8 cellular contexts compared by ENCODE assay signal in the genomic region with DNA sequence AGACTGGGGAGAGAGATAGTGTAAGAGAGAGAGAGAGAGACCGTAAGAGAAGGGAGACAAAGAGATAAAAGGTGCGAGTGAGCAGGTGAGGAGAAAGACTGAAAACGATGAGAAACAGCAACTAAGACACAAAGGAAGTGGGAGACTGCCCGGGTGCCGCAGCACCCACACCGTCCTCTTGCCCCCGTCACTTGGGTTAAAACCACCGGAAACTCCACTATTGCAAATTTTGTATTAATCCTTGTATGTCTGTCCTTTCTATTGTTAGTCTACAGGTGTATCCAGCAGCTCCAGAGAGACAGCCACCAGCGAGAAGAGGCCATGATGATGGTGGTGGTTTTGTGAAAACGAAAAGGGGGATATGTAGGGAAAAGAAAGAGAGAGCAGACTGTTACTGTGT.
DNase-seq lines count a peak whose midpoint lies in the region; ATAC-seq lines count a peak whose summit lies in the region.
"Not testable (repeated sequence)": the region's sequence is repeated elsewhere in the genome, so short reads cannot be mapped to it uniquely, and the experiment has no call there.

No MANE protein-coding gene starts in this region.

- DNase-seq in CD4-positive, alpha-beta memory T cell, result peak; percentile 31 to 59 (median 57)
- peak; percentile 60 for DNase-seq in activated CD4-positive, alpha-beta T cell treated with anti-CD3 and anti-CD28 coated beads, Interleukin-2, amount 10 ng/mL, durations not matched to agents 24 days and 14 days
- DNase-seq in activated CD8-positive, alpha-beta memory T cell treated with anti-CD3 and anti-CD28 coated beads, Interleukin-2, amount 10 ng/mL, durations not matched to agents 7 days and 5 days, result peak; percentile 50
- DNase-seq in activated effector memory CD4-positive, alpha-beta T cell treated with Interleukin-2 at 50 U/mL for 16 hours, result peak; percentile 14
- not testable (repeated sequence) for DNase-seq in activated naive CD8-positive, alpha-beta T cell treated with anti-CD3 and anti-CD28 coated beads, Interleukin-2, amount 10 ng/mL, durations not matched to agents 7 days and 5 days; memory B cell (ENCODE audit: low spot score in 2 of 2)
- DNase-seq in stimulated activated naive CD8-positive, alpha-beta T cell treated with anti-CD3 and anti-CD28 coated beads, Interleukin-15, Interleukin-2, amounts not matched to agents 100 U/mL and 50 U/mL, for 24 hours, result peak; percentile 4

- not testable (repeated sequence) for H3K4me1 ChIP-seq in CD4-positive, alpha-beta memory T cell (ENCODE audit: insufficient read depth, low read length)

- intact Hi-C loops in CD4-positive, alpha-beta memory T cell (cut with micrococcal nuclease); activated CD4-positive, alpha-beta T cell treated with anti-CD3 and anti-CD28 coated beads, Interleukin-2, amount 10 ng/mL, durations not matched to agents 24 days and 14 days (cut with micrococcal nuclease): not testable (repeated sequence)

- H3K27me3 Mint-ChIP-seq in CD4-positive, alpha-beta memory T cell; T-helper 1 cell treated with Interleukin-12 subunit alpha and Interleukin-12 subunit beta and Interleukin-4 antibody, amounts not matched to agents 30 μg/mL and 1 μg/mL, for 36 hours (ENCODE audit: low read depth); activated CD4-positive, alpha-beta T cell treated with anti-CD3 and anti-CD28 coated beads, Interleukin-2, amount 10 ng/mL, durations not matched to agents 24 days and 14 days; memory B cell: not testable (repeated sequence)
- H3K27me3 Mint-ChIP-seq in activated CD8-positive, alpha-beta memory T cell treated with anti-CD3 and anti-CD28 coated beads, Interleukin-2, amount 10 ng/mL, durations not matched to agents 7 days and 5 days, result peaks cover 10% of the 10 kb centered on the region
- H3K27me3 Mint-ChIP-seq in activated naive CD8-positive, alpha-beta T cell treated with anti-CD3 and anti-CD28 coated beads, Interleukin-2, amount 10 ng/mL, durations not matched to agents 7 days and 5 days, result peaks cover 13% of the 10 kb centered on the region

- CTCF ChIA-PET in CD4-positive, alpha-beta memory T cell (lab: Charles Lee; ENCODE audit: partially characterized antibody), result interaction anchor here (0.6 kb wide), 1 partner anchor 56 kb away, joined by 3 read pairs; no protein-coding TSS in a partner anchor
- CTCF ChIA-PET in activated CD8-positive, alpha-beta memory T cell treated with anti-CD3 and anti-CD28 coated beads, Interleukin-2, amount 10 ng/mL, durations not matched to agents 7 days and 5 days (lab: Charles Lee), result not testable (repeated sequence)

- peak overlapping the region; percentile 0 for H3K27ac ChIP-seq in CD4-positive, alpha-beta memory T cell (ENCODE audit: low read depth, low read length)

- H3K9me3 Mint-ChIP-seq in CD4-positive, alpha-beta memory T cell, result peaks cover 0 to 13% (median 4%) of the 10 kb centered on the region in 8 donors
- H3K9me3 Mint-ChIP-seq in T-helper 1 cell treated with Interleukin-12 subunit alpha and Interleukin-12 subunit beta and Interleukin-4 antibody, amounts not matched to agents 30 μg/mL and 1 μg/mL, for 36 hours; activated CD4-positive, alpha-beta T cell treated with anti-CD3 and anti-CD28 coated beads, Interleukin-2, amount 10 ng/mL, durations not matched to agents 24 days and 14 days; activated CD8-positive, alpha-beta memory T cell treated with anti-CD3 and anti-CD28 coated beads, Interleukin-2, amount 10 ng/mL, durations not matched to agents 7 days and 5 days (ENCODE audit: low read depth); activated naive CD8-positive, alpha-beta T cell treated with anti-CD3 and anti-CD28 coated beads, Interleukin-2, amount 10 ng/mL, durations not matched to agents 7 days and 5 days; memory B cell: not testable (repeated sequence)

- POLR2A ChIA-PET in CD4-positive, alpha-beta memory T cell (lab: Charles Lee; ENCODE audit: partially characterized antibody); activated naive CD8-positive, alpha-beta T cell treated with anti-CD3 and anti-CD28 coated beads, Interleukin-2, amount 10 ng/mL, durations not matched to agents 7 days and 5 days (lab: Charles Lee): not testable (repeated sequence)

- H3K4me3 Mint-ChIP-seq in CD4-positive, alpha-beta memory T cell, result peak overlapping the region; percentile 70 to 88 (median 82)
- H3K4me3 Mint-ChIP-seq in T-helper 1 cell treated with Interleukin-12 subunit alpha and Interleukin-12 subunit beta and Interleukin-4 antibody, amounts not matched to agents 30 μg/mL and 1 μg/mL, for 36 hours, result peak overlapping the region; percentile 69
- H3K4me3 Mint-ChIP-seq in activated CD4-positive, alpha-beta T cell treated with anti-CD3 and anti-CD28 coated beads, Interleukin-2, amount 10 ng/mL, durations not matched to agents 24 days and 14 days, result peak overlapping the region; percentile 70
- H3K4me3 Mint-ChIP-seq in activated CD8-positive, alpha-beta memory T cell treated with anti-CD3 and anti-CD28 coated beads, Interleukin-2, amount 10 ng/mL, durations not matched to agents 7 days and 5 days, result peak overlapping the region; percentile 61
- peak overlapping the region; percentile 69 for H3K4me3 Mint-ChIP-seq in activated naive CD8-positive, alpha-beta T cell treated with anti-CD3 and anti-CD28 coated beads, Interleukin-2, amount 10 ng/mL, durations not matched to agents 7 days and 5 days
- H3K4me3 Mint-ChIP-seq in memory B cell, result peak overlapping the region; percentile 4

- not testable (repeated sequence) for H3K36me3 ChIP-seq in CD4-positive, alpha-beta memory T cell (ENCODE audit: insufficient read depth, low read length)

- not testable (repeated sequence) for ATAC-seq in activated CD8-positive, alpha-beta memory T cell treated with anti-CD3 and anti-CD28 coated beads, Interleukin-2, amount 10 ng/mL, durations not matched to agents 7 days and 5 days; activated naive CD8-positive, alpha-beta T cell treated with anti-CD3 and anti-CD28 coated beads, Interleukin-2, amount 10 ng/mL, durations not matched to agents 7 days and 5 days (ENCODE audit: low read depth); memory B cell (ENCODE audit: low read depth); stimulated activated naive CD8-positive, alpha-beta T cell treated with anti-CD3 and anti-CD28 coated beads, Interleukin-15, Interleukin-2, amounts not matched to agents 100 U/mL and 50 U/mL, for 24 hours

- H3K9me3 ChIP-seq in CD4-positive, alpha-beta memory T cell (ENCODE audit: control insufficient read depth in 1 of 2, low read length in 2 of 2), result not testable (repeated sequence)

- not testable (repeated sequence) for H3K36me3 Mint-ChIP-seq in CD4-positive, alpha-beta memory T cell; T-helper 1 cell treated with Interleukin-12 subunit alpha and Interleukin-12 subunit beta and Interleukin-4 antibody, amounts not matched to agents 30 μg/mL and 1 μg/mL, for 36 hours (ENCODE audit: low read depth); activated CD4-positive, alpha-beta T cell treated with anti-CD3 and anti-CD28 coated beads, Interleukin-2, amount 10 ng/mL, durations not matched to agents 24 days and 14 days (ENCODE audit: low read depth); activated CD8-positive, alpha-beta memory T cell treated with anti-CD3 and anti-CD28 coated beads, Interleukin-2, amount 10 ng/mL, durations not matched to agents 7 days and 5 days; activated naive CD8-positive, alpha-beta T cell treated with anti-CD3 and anti-CD28 coated beads, Interleukin-2, amount 10 ng/mL, durations not matched to agents 7 days and 5 days; memory B cell

- H3K4me3 ChIP-seq in CD4-positive, alpha-beta memory T cell (ENCODE audit: low read length in 2 of 2), result not testable (repeated sequence)

- peaks cover 12 to 23% (median 17%) of the 10 kb centered on the region in 4 donors for H3K4me1 Mint-ChIP-seq in CD4-positive, alpha-beta memory T cell
- not testable (repeated sequence) for H3K4me1 Mint-ChIP-seq in T-helper 1 cell treated with Interleukin-12 subunit alpha and Interleukin-12 subunit beta and Interleukin-4 antibody, amounts not matched to agents 30 μg/mL and 1 μg/mL, for 36 hours (ENCODE audit: low read depth); activated CD4-positive, alpha-beta T cell treated with anti-CD3 and anti-CD28 coated beads, Interleukin-2, amount 10 ng/mL, durations not matched to agents 24 days and 14 days; activated naive CD8-positive, alpha-beta T cell treated with anti-CD3 and anti-CD28 coated beads, Interleukin-2, amount 10 ng/mL, durations not matched to agents 7 days and 5 days; memory B cell
- peaks cover 10% of the 10 kb centered on the region for H3K4me1 Mint-ChIP-seq in activated CD8-positive, alpha-beta memory T cell treated with anti-CD3 and anti-CD28 coated beads, Interleukin-2, amount 10 ng/mL, durations not matched to agents 7 days and 5 days

- H3K27ac Mint-ChIP-seq in CD4-positive, alpha-beta memory T cell, result peak overlapping the region; percentile 77 to 94 (median 91)
- peak overlapping the region; percentile 85 for H3K27ac Mint-ChIP-seq in T-helper 1 cell treated with Interleukin-12 subunit alpha and Interleukin-12 subunit beta and Interleukin-4 antibody, amounts not matched to agents 30 μg/mL and 1 μg/mL, for 36 hours
- H3K27ac Mint-ChIP-seq in activated CD4-positive, alpha-beta T cell treated with anti-CD3 and anti-CD28 coated beads, Interleukin-2, amount 10 ng/mL, durations not matched to agents 24 days and 14 days, result peak overlapping the region; percentile 79
- peak overlapping the region; percentile 83 for H3K27ac Mint-ChIP-seq in activated CD8-positive, alpha-beta memory T cell treated with anti-CD3 and anti-CD28 coated beads, Interleukin-2, amount 10 ng/mL, durations not matched to agents 7 days and 5 days
- H3K27ac Mint-ChIP-seq in activated naive CD8-positive, alpha-beta T cell treated with anti-CD3 and anti-CD28 coated beads, Interleukin-2, amount 10 ng/mL, durations not matched to agents 7 days and 5 days, result peak overlapping the region; percentile 90
- H3K27ac Mint-ChIP-seq in memory B cell, result not testable (repeated sequence)

- not testable (repeated sequence) for H3K27me3 ChIP-seq in CD4-positive, alpha-beta memory T cell (ENCODE audit: insufficient read depth, low read length)

Comparison
In these comparisons a context has a peak if more than half of its experiments do, and no peak if none do; other contexts are left out.
1. H3K4me3 Mint-ChIP-seq: peak in every context shown above with its lines; median percentile 82 in CD4-positive, alpha-beta memory T cell; 70 in activated CD4-positive, alpha-beta T cell treated with anti-CD3 and anti-CD28 coated beads, Interleukin-2, amount 10 ng/mL, durations not matched to agents 24 days and 14 days; 69 in T-helper 1 cell treated with Interleukin-12 subunit alpha and Interleukin-12 subunit beta and Interleukin-4 antibody, amounts not matched to agents 30 μg/mL and 1 μg/mL, for 36 hours; 69 in activated naive CD8-positive, alpha-beta T cell treated with anti-CD3 and anti-CD28 coated beads, Interleukin-2, amount 10 ng/mL, durations not matched to agents 7 days and 5 days; 61 in activated CD8-positive, alpha-beta memory T cell treated with anti-CD3 and anti-CD28 coated beads, Interleukin-2, amount 10 ng/mL, durations not matched to agents 7 days and 5 days; 4 in memory B cell.